8 cellular contexts compared by ENCODE assay signal in genomic region chr3:33915796-33916589, GRCh38.
DNase-seq lines count a peak whose midpoint lies in the region; ATAC-seq, FAIRE-seq and TF ChIP-seq lines count a peak whose summit lies in the region.

No MANE protein-coding gene starts in this region.

- peak; percentile 2 for DNase-seq in DMS114 treated with DMSO at 0.1 percent for 48 hours (lab: John Stamatoyannopoulos, UW; ENCODE audit: unreplicated experiment)
- DNase-seq in GM12878 (ENCODE audit: low read depth, low spot score): no peak
- DNase-seq in natural killer cell: peak; percentile 25
- DNase-seq in activated gamma-delta T cell (lab: John Stamatoyannopoulos, UW): no peak
- no peak for DNase-seq in activated CD4-positive, CD25-positive, alpha-beta regulatory T cell (lab: John Stamatoyannopoulos, UW)
- no peak for DNase-seq in ovary

- ATAC-seq in GM21447 (IDR thresholded peaks at IDR 0.05; ENCODE audit: unreplicated experiment): peak; percentile 81
- ATAC-seq in GM12878: peak; percentile 80
- ATAC-seq in natural killer cell: peak in 2 of 3 donors; percentile 48 to 55

- H3K27ac ChIP-seq in GM12878 (ENCODE audit: control insufficient read depth, insufficient read depth): no peak overlapping the region
- no peak overlapping the region for H3K27ac ChIP-seq in ovary

- no peaks in the 10 kb centered on the region for H3K9me3 ChIP-seq in GM12878 (replicated peaks; ENCODE audit: control insufficient read depth, insufficient read depth, low read length)
- H3K9me3 ChIP-seq in ovary: no peaks in the 10 kb centered on the region

- H3K36me3 Mint-ChIP-seq in natural killer cell: no peaks in the 10 kb centered on the region

- in situ Hi-C loops in GM12878 (cut with MboI): no loop called here

- no peaks in the 10 kb centered on the region for H4K20me1 ChIP-seq in GM12878 (ENCODE audit: control insufficient read depth, insufficient read depth)

- CTCF ChIA-PET in GM12878 (lab: Yijun Ruan, JAX): interaction anchor here (1.1 to 2.7 kb wide), 7 partner anchors 33 to 1993 kb away, joined by 3 to 14 read pairs (median 3); no protein-coding TSS in a partner anchor

- H2AFZ ChIP-seq in GM12878 (ENCODE audit: control insufficient read depth, low read depth, low read length): no peak overlapping the region; the same call in 1 of the 2 replicates

- TF ChIP-seq RAD21 in GM12878 (IDR thresholded peaks at IDR 0.05; ENCODE audit: insufficient read depth, low read depth, low read length): peak; percentile 82

- intact Hi-C loops in GM12878 (cut with micrococcal nuclease; ENCODE audit: unreplicated experiment) (no loop called here), natural killer cell (cut with micrococcal nuclease) (no loop called here), ovary (cut with DNase I) (no loop called here)

- no peak for TF ChIP-seq EP300 in GM12878 (IDR thresholded peaks at IDR 0.05; ENCODE audit: borderline replicate concordance in 1 of 2, control insufficient read depth in 1 of 2, low read depth in 2 of 2, low read length in 2 of 2)
- TF ChIP-seq EP300 in ovary (IDR thresholded peaks at IDR 0.05): no peak

- H3K4me3 ChIP-seq in GM12878 (no peak overlapping the region), ovary (no peak overlapping the region)

- H3K27me3 ChIP-seq in GM12878 (replicated peaks in 1 of 2; ENCODE audit: control insufficient read depth in 2 of 2, insufficient read depth in 2 of 2, low read length in 1 of 2) (no peaks in the 10 kb centered on the region; a peak in 1 of 4 replicates), ovary (no peaks in the 10 kb centered on the region)

- H3K27ac Mint-ChIP-seq in natural killer cell: no peak overlapping the region

- peak; percentile 27 for FAIRE-seq in GM12878 (lab: Jason Lieb, UNC)

- H3K4me3 Mint-ChIP-seq in natural killer cell: no peak overlapping the region

- H3K4me2 ChIP-seq in GM12878 (ENCODE audit: control insufficient read depth, insufficient read depth): no peak overlapping the region; the same call in 1 of the 2 replicates

- H3K4me1 ChIP-seq in GM12878 (ENCODE audit: control insufficient read depth, insufficient read depth, low read length) (no peaks in the 10 kb centered on the region), ovary (ENCODE audit: insufficient read depth) (no peaks in the 10 kb centered on the region)

- 32% methylated on average over 9 of the region's 9 CpGs for WGBS in GM12878 (ENCODE audit: insufficient coverage, insufficient replicate concordance, low lambda C conversion rate, missing lambda C conversion rate)
- WGBS in ovary, 3 donors: 61 to 78% (median 62%) methylated on average over 9 of the region's 9 CpGs

- TF ChIP-seq CTCF in LNCAP (IDR thresholded peaks at IDR 0.05) (peak; percentile 42), GM12878 (IDR thresholded peaks at IDR 0.05 in 2 of 3, conservative IDR thresholded peaks at IDR 0.05 in 1 of 3; ENCODE audit: control insufficient read depth in 2 of 3, extremely low read depth in 1 of 3, insufficient read depth in 1 of 3, low read depth in 3 of 3, low read length in 3 of 3) (peak in 2 of 3 experiments; percentile 16 to 48; a peak in 3 of 6 replicates), natural killer cell (IDR thresholded peaks at IDR 0.05) (peak; percentile 43), ovary (IDR thresholded peaks at IDR 0.05) (no peak)

- H3K36me3 ChIP-seq in GM12878 (ENCODE audit: control insufficient read depth in 2 of 2, insufficient read depth in 2 of 2, low read length in 1 of 2) (no peaks in the 10 kb centered on the region), ovary (no peaks in the 10 kb centered on the region)

- RAD21 ChIA-PET in GM12878 (lab: Charles Lee; ENCODE audit: unreplicated experiment): interaction anchor here (1.1 to 2.4 kb wide), 5 partner anchors 33 to 1993 kb away, joined by 3 to 19 read pairs (median 6); no protein-coding TSS in a partner anchor

- BruUV-seq in GM12878 (replicated peaks; lab: Mats Ljungman, UMichigan): no TSS peak

- H3K9me3 Mint-ChIP-seq in natural killer cell: no peaks in the 10 kb centered on the region

- POLR2A ChIA-PET in GM12878 (lab: Charles Lee): no interaction called here

- H3K9ac ChIP-seq in GM12878 (ENCODE audit: control insufficient read depth, insufficient read depth, low read length): no peak overlapping the region

- SMC1A ChIA-PET in GM12878 (lab: Charles Lee; ENCODE audit: uncharacterized antibody, unreplicated experiment): interaction anchor here (0.9 to 2.5 kb wide), 3 partner anchors 102 to 767 kb away, joined by 3 to 8 read pairs (median 3); no protein-coding TSS in a partner anchor

- TF ChIP-seq POLR2A in GM12878 (IDR thresholded peaks at IDR 0.05; ENCODE audit: low read depth, low read length) (no peak), ovary (IDR thresholded peaks at IDR 0.05) (no peak)

- H3K27me3 Mint-ChIP-seq in natural killer cell (ENCODE audit: low read depth in 2 of 2): no peaks in the 10 kb centered on the region

- peaks cover 32 to 34% of the 10 kb centered on the region in 2 donors for H3K4me1 Mint-ChIP-seq in natural killer cell

- no peaks in the 10 kb centered on the region for H3K79me2 ChIP-seq in GM12878 (ENCODE audit: control insufficient read depth, insufficient read depth, low read length)

TF ChIP-seq in GM12878, 131 proteins besides CTCF, POLR2A, EP300 and RAD21:
- TF ChIP-seq SMC3 (IDR thresholded peaks at IDR 0.05; ENCODE audit: borderline replicate concordance, low read length) (peak; percentile 29; the same call in 1 of the 2 replicates), RELA (IDR thresholded peaks at IDR 0.05; ENCODE audit: borderline replicate concordance, partially characterized antibody) (no peak), GABPA (IDR thresholded peaks at IDR 0.05; ENCODE audit: low read depth) (no peak)

Comparison
In these comparisons a context has a peak if more than half of its experiments do, and no peak if none do; other contexts are left out.
1. DNase-seq: peak in DMS114 treated with DMSO at 0.1 percent for 48 hours (single experiment) and natural killer cell (single experiment); none in GM12878 (single experiment), activated gamma-delta T cell (single experiment), activated CD4-positive, CD25-positive, alpha-beta regulatory T cell (0 of 4) and ovary (0 of 5).
2. CTCF ChIP-seq: peak in LNCAP (single experiment), GM12878 (2 of 3) and natural killer cell (single experiment); none in ovary (0 of 3).
3. Peak in every context shown above with its lines, with median percentiles within 50 percentile points of each other: ATAC-seq.